1 cellular context compared by ENCODE assay signal in the genomic region with DNA sequence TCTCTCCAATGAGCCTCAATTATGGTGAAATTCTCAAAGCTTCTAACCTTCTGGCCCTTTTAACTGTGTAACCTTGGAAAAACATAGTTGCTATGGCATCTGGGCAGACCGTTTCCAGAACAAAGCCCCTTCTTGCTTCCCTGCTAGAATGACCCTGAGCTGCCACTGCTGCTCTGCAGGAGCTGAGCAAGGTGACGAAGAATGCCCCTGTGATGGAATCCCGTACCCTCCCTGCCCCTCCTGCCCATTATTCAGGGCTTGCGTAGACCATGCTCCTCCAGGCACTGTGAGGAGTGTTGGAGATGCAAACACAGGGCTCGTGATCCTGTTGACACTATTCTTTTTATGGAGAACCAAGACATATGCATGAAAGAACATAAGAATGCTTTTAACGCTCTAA.
TF ChIP-seq lines count a peak whose summit lies in the region.

No MANE protein-coding gene starts in this region.

TF ChIP-seq in GM23338, 12 proteins besides CTCF, POLR2A, EP300 and RAD21 (continued from another document):
- TF ChIP-seq, protein P1, sequence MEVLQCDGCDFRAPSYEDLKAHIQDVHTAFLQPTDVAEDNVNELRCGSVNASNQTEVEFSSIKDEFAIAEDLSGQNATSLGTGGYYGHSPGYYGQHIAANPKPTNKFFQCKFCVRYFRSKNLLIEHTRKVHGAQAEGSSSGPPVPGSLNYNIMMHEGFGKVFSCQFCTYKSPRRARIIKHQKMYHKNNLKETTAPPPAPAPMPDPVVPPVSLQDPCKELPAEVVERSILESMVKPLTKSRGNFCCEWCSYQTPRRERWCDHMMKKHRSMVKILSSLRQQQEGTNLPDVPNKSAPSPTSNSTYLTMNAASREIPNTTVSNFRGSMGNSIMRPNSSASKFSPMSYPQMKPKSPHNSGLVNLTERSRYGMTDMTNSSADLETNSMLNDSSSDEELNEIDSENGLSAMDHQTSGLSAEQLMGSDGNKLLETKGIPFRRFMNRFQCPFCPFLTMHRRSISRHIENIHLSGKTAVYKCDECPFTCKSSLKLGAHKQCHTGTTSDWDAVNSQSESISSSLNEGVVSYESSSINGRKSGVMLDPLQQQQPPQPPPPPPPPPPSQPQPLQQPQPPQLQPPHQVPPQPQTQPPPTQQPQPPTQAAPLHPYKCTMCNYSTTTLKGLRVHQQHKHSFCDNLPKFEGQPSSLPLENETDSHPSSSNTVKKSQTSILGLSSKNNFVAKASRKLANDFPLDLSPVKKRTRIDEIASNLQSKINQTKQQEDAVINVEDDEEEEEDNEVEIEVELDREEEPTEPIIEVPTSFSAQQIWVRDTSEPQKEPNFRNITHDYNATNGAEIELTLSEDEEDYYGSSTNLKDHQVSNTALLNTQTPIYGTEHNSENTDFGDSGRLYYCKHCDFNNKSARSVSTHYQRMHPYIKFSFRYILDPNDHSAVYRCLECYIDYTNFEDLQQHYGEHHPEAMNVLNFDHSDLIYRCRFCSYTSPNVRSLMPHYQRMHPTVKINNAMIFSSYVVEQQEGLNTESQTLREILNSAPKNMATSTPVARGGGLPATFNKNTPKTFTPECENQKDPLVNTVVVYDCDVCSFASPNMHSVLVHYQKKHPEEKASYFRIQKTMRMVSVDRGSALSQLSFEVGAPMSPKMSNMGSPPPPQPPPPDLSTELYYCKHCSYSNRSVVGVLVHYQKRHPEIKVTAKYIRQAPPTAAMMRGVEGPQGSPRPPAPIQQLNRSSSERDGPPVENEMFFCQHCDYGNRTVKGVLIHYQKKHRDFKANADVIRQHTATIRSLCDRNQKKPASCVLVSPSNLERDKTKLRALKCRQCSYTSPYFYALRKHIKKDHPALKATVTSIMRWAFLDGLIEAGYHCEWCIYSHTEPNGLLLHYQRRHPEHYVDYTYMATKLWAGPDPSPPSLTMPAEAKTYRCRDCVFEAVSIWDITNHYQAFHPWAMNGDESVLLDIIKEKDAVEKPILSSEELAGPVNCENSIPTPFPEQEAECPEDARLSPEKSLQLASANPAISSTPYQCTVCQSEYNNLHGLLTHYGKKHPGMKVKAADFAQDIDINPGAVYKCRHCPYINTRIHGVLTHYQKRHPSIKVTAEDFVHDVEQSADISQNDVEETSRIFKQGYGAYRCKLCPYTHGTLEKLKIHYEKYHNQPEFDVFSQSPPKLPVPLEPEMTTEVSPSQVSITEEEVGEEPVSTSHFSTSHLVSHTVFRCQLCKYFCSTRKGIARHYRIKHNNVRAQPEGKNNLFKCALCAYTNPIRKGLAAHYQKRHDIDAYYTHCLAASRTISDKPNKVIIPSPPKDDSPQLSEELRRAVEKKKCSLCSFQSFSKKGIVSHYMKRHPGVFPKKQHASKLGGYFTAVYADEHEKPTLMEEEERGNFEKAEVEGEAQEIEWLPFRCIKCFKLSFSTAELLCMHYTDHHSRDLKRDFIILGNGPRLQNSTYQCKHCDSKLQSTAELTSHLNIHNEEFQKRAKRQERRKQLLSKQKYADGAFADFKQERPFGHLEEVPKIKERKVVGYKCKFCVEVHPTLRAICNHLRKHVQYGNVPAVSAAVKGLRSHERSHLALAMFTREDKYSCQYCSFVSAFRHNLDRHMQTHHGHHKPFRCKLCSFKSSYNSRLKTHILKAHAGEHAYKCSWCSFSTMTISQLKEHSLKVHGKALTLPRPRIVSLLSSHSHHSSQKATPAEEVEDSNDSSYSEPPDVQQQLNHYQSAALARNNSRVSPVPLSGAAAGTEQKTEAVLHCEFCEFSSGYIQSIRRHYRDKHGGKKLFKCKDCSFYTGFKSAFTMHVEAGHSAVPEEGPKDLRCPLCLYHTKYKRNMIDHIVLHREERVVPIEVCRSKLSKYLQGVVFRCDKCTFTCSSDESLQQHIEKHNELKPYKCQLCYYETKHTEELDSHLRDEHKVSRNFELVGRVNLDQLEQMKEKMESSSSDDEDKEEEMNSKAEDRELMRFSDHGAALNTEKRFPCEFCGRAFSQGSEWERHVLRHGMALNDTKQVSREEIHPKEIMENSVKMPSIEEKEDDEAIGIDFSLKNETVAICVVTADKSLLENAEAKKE (CRISPR knock-in tag; IDR thresholded peaks at IDR 0.05): no peak
- TF ChIP-seq, protein P2, sequence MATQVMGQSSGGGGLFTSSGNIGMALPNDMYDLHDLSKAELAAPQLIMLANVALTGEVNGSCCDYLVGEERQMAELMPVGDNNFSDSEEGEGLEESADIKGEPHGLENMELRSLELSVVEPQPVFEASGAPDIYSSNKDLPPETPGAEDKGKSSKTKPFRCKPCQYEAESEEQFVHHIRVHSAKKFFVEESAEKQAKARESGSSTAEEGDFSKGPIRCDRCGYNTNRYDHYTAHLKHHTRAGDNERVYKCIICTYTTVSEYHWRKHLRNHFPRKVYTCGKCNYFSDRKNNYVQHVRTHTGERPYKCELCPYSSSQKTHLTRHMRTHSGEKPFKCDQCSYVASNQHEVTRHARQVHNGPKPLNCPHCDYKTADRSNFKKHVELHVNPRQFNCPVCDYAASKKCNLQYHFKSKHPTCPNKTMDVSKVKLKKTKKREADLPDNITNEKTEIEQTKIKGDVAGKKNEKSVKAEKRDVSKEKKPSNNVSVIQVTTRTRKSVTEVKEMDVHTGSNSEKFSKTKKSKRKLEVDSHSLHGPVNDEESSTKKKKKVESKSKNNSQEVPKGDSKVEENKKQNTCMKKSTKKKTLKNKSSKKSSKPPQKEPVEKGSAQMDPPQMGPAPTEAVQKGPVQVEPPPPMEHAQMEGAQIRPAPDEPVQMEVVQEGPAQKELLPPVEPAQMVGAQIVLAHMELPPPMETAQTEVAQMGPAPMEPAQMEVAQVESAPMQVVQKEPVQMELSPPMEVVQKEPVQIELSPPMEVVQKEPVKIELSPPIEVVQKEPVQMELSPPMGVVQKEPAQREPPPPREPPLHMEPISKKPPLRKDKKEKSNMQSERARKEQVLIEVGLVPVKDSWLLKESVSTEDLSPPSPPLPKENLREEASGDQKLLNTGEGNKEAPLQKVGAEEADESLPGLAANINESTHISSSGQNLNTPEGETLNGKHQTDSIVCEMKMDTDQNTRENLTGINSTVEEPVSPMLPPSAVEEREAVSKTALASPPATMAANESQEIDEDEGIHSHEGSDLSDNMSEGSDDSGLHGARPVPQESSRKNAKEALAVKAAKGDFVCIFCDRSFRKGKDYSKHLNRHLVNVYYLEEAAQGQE (IDR thresholded peaks at IDR 0.05; ENCODE audit: unreplicated experiment): no peak
- TF ChIP-seq JUNB (IDR thresholded peaks at IDR 0.05; ENCODE audit: unreplicated experiment) (no peak), ZNF331 (CRISPR knock-in tag; IDR thresholded peaks at IDR 0.05; ENCODE audit: low read depth) (no peak), EZH2phosphoT487 (IDR thresholded peaks at IDR 0.05; ENCODE audit: unreplicated experiment) (no peak), POLR2AphosphoS5 (IDR thresholded peaks at IDR 0.05; ENCODE audit: low read depth) (no peak), NANOG (IDR thresholded peaks at IDR 0.05; ENCODE audit: borderline replicate concordance) (no peak), CREB1 (CRISPR knock-in tag; IDR thresholded peaks at IDR 0.05; ENCODE audit: low read depth) (no peak)
- TF ChIP-seq, protein P3, sequence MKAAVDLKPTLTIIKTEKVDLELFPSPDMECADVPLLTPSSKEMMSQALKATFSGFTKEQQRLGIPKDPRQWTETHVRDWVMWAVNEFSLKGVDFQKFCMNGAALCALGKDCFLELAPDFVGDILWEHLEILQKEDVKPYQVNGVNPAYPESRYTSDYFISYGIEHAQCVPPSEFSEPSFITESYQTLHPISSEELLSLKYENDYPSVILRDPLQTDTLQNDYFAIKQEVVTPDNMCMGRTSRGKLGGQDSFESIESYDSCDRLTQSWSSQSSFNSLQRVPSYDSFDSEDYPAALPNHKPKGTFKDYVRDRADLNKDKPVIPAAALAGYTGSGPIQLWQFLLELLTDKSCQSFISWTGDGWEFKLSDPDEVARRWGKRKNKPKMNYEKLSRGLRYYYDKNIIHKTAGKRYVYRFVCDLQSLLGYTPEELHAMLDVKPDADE (IDR thresholded peaks at IDR 0.05): no peak
TF ChIP-seq in GM23338: peak in this region for 0.
